ENCODE assay signal across 7 cellular contexts in genomic region chr16:88700636-88701482, GRCh38. TPM values are rescaled to one million over a fixed set of nuclear protein-coding genes. Genes with fewer than 3 reads are reported as not detected.
A peak's percentile ranks its signal among the peaks of the same experiment; 100 is the strongest.
DNase-seq lines count a peak whose midpoint lies in the region; ATAC-seq and TF ChIP-seq lines count a peak whose summit lies in the region.

No MANE protein-coding gene starts in this region.

- peak overlapping the region; percentile 16; the same call in 1 of the 2 replicates for H3K4me3 ChIP-seq in HL-60 (replicated peaks; ENCODE audit: insufficient read depth, low read length)

- H3K27ac ChIP-seq in HL-60 (replicated peaks): peak overlapping the region; percentile 94

- no peak for TF ChIP-seq CTCF in HL-60 (IDR thresholded peaks at IDR 0.05; ENCODE audit: insufficient read depth, low read length)

- DNase-seq in HL-60 (ENCODE audit: low read depth in 1 of 2, low spot score in 1 of 2) (peak; percentile 91 to 97), mesenteric fat pad (ENCODE audit: low spot score) (peak; percentile 96), DMS153 (lab: John Stamatoyannopoulos, UW) (no peak)
- DNase-seq in central memory CD4-positive, alpha-beta T cell: peak; percentile 97
- peak; percentile 96 for DNase-seq in stimulated activated CD8-positive, alpha-beta memory T cell treated with anti-CD3 and anti-CD28 coated beads, Interleukin-4, amount 100 ng/mL, for 48 hours

- peak; percentile 64 for ATAC-seq in GM19452 (IDR thresholded peaks at IDR 0.05; ENCODE audit: unreplicated experiment)
- ATAC-seq in activated CD4-positive, CD25-positive, alpha-beta regulatory T cell treated with anti-CD3 and anti-CD28 coated beads, Interleukin-2, amount 50 U/mL, for 24 hours: peak; percentile 84 to 89

- no peaks in the 10 kb centered on the region for H3K27me3 ChIP-seq in HL-60 (ENCODE audit: insufficient read depth, poor library complexity, severe bottlenecking)

RNA-seq across cellular contexts. Expression of gene RNF166, which starts 5.3 kb away (rescaled TPM):
- total RNA-seq in mesenteric fat pad: 22.5 TPM

RNA-seq across cellular contexts. Expression of gene CTU2, which starts 5.4 kb away (rescaled TPM):
- 20.3 TPM for total RNA-seq in mesenteric fat pad

RNA-seq across cellular contexts. Expression of gene SNAI3, which starts 14.6 kb away (rescaled TPM):
- 1.2 TPM for total RNA-seq in mesenteric fat pad

RNA-seq across cellular contexts. Expression of gene MVD, which starts 38.0 kb away (rescaled TPM):
- 22.9 TPM for total RNA-seq in mesenteric fat pad

RNA-seq across cellular contexts. Expression of gene CYBA, which starts 50.0 kb away (rescaled TPM):
- 183 TPM for total RNA-seq in mesenteric fat pad
